Comparison of ENCODE assay signal across 9 cellular contexts in the genomic region with DNA sequence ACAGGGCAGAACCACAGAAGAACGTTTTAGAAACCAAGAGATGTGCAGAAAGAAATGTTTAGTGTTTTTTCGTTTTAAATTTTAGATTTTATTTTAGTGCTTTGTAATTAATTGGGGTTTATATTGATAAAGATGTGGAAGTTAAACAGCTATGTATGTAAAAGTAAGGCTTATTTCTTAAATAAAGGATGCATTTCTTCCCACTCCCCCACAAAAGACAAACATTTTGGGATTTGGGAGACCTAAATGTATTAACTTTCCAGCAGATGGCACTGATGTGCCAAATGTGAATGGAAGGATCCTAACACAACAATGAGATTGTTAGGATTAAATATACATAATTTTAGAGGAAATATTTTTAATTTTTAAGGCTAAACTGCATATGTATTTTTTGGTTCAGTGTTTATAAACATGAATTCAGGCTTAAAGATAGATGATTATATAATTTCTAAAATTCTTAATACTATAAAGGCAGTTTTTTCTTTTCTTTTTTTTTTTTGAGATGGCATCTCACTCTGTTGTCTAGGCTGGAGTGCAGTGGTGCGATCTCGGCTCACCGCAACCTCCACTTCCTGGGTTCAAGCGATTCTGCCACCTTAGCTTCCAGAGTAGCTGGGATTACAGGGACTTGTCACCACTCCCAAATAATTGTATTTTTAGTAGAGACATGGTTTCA. TPM values are rescaled to one million over a fixed set of nuclear protein-coding genes. Genes with fewer than 3 reads are reported as not detected.
DNase-seq lines count a peak whose midpoint lies in the region; ATAC-seq, FAIRE-seq and TF ChIP-seq lines count a peak whose summit lies in the region.
"Had no signal": no experiment of that assay in that cellular context is flagged by ENCODE, and none has a peak within 500 bp of the region (broad histone marks: within the 10 kb centered on the region; RNA-seq: fewer than 3 reads in every experiment).

No MANE protein-coding gene starts in this region.

- TF ChIP-seq RAD21 in neural cell (conservative IDR thresholded peaks at IDR 0.05), result peak; percentile 88

- H3K9ac ChIP-seq in neural cell (ENCODE audit: low read length), result no peak overlapping the region

- no peak overlapping the region for H3K27ac ChIP-seq in neural cell (ENCODE audit: low read length)

- TF ChIP-seq CTCF in bronchial epithelial cell (IDR thresholded peaks at IDR 0.05; ENCODE audit: insufficient read depth, low read length, severe bottlenecking) (peak; percentile 29), neural cell (IDR thresholded peaks at IDR 0.05; ENCODE audit: poor library complexity, severe bottlenecking) (peak; percentile 84)

- DNase-seq in GM04504 (ENCODE audit: low read depth) (peak; percentile 13), NCI-H1092 treated with DMSO at 0.1 percent for 48 hours (lab: John Stamatoyannopoulos, UW) (peak; percentile 54), bronchial epithelial cell (ENCODE audit: low read depth) (peak; percentile 52)
- DNase-seq in activated naive CD4-positive, alpha-beta T cell treated with anti-CD3 and anti-CD28 coated beads, Interleukin-2, amount 50 U/mL, for 72 hours (ENCODE audit: low spot score in 2 of 2), result no peak

- no peak for FAIRE-seq in bronchial epithelial cell (lab: Jason Lieb, UNC)

- no peak overlapping the region for H3K27ac Mint-ChIP-seq in activated naive CD4-positive, alpha-beta T cell treated with anti-CD3 and anti-CD28 coated beads, Interleukin-2, amount 50 U/mL, for 72 hours

- peaks cover 5% of the 10 kb centered on the region for H3K79me2 ChIP-seq in neural cell (replicated peaks; ENCODE audit: insufficient read depth, low read length)

- TF ChIP-seq EP300 in neural cell (conservative IDR thresholded peaks at IDR 0.05; ENCODE audit: poor library complexity, severe bottlenecking), result no peak

- no peaks in the 10 kb centered on the region for H3K27me3 ChIP-seq in bronchial epithelial cell (ENCODE audit: control insufficient read depth, insufficient read depth, low read length)
- no peaks in the 10 kb centered on the region for H3K27me3 ChIP-seq in neural cell (ENCODE audit: insufficient read depth, low read depth, low read length)

- H3K9me2 ChIP-seq in neural cell (ENCODE audit: insufficient read depth, low read length), result no peaks in the 10 kb centered on the region

- H3K36me3 Mint-ChIP-seq in activated naive CD4-positive, alpha-beta T cell treated with anti-CD3 and anti-CD28 coated beads, Interleukin-2, amount 50 U/mL, for 72 hours, result peaks cover 0 to 26% of the 10 kb centered on the region in 2 donors

- no peaks in the 10 kb centered on the region for H3F3A ChIP-seq in neural cell (ENCODE audit: insufficient read depth, low read length, poor library complexity, severe bottlenecking)

- ATAC-seq in HG02840 (IDR thresholded peaks at IDR 0.05; ENCODE audit: low FRiP score, unreplicated experiment), result no peak
- no peak for ATAC-seq in GM18520 (IDR thresholded peaks at IDR 0.05; ENCODE audit: unreplicated experiment)
- no peak for ATAC-seq in HG03469 (IDR thresholded peaks at IDR 0.05; ENCODE audit: unreplicated experiment)
- no peak for ATAC-seq in activated naive CD4-positive, alpha-beta T cell treated with anti-CD3 and anti-CD28 coated beads, Interleukin-2, amount 50 U/mL, for 72 hours

- H3K36me3 ChIP-seq in bronchial epithelial cell (ENCODE audit: control insufficient read depth, insufficient read depth, low read length) (peaks cover 1% of the 10 kb centered on the region), neural cell (ENCODE audit: insufficient read depth, low read length) (no peaks in the 10 kb centered on the region)

- no peaks in the 10 kb centered on the region for H3K9me3 ChIP-seq in neural cell (ENCODE audit: low read length)

- H3K4me3 ChIP-seq in bronchial epithelial cell (ENCODE audit: low read depth, low read length) (no peak overlapping the region), neural cell (ENCODE audit: low read length) (no peak overlapping the region)

- no peaks in the 10 kb centered on the region for H3K9me3 Mint-ChIP-seq in activated naive CD4-positive, alpha-beta T cell treated with anti-CD3 and anti-CD28 coated beads, Interleukin-2, amount 50 U/mL, for 72 hours

- H3K4me2 ChIP-seq in neural cell (ENCODE audit: low read length), result no peak overlapping the region

- H2AFZ ChIP-seq in neural cell (ENCODE audit: low read depth, low read length), result no peak overlapping the region

- no peaks in the 10 kb centered on the region for H4K20me1 ChIP-seq in neural cell (ENCODE audit: insufficient read depth)

TF ChIP-seq in neural cell, 6 proteins besides CTCF, POLR2A, EP300 and RAD21:
- TF ChIP-seq MXI1 (conservative IDR thresholded peaks at IDR 0.05; ENCODE audit: poor library complexity, severe bottlenecking) (no peak), EZH2 (IDR thresholded peaks at IDR 0.05; ENCODE audit: borderline replicate concordance, insufficient read depth, low read length, poor library complexity, severe bottlenecking) (no peak), TAF1 (IDR thresholded peaks at IDR 0.05; ENCODE audit: low read depth) (no peak), POLR2AphosphoS5 (IDR thresholded peaks at IDR 0.05) (no peak), SMC3 (conservative IDR thresholded peaks at IDR 0.05; ENCODE audit: poor library complexity) (peak; percentile 93)
- TF ChIP-seq, protein P1, sequence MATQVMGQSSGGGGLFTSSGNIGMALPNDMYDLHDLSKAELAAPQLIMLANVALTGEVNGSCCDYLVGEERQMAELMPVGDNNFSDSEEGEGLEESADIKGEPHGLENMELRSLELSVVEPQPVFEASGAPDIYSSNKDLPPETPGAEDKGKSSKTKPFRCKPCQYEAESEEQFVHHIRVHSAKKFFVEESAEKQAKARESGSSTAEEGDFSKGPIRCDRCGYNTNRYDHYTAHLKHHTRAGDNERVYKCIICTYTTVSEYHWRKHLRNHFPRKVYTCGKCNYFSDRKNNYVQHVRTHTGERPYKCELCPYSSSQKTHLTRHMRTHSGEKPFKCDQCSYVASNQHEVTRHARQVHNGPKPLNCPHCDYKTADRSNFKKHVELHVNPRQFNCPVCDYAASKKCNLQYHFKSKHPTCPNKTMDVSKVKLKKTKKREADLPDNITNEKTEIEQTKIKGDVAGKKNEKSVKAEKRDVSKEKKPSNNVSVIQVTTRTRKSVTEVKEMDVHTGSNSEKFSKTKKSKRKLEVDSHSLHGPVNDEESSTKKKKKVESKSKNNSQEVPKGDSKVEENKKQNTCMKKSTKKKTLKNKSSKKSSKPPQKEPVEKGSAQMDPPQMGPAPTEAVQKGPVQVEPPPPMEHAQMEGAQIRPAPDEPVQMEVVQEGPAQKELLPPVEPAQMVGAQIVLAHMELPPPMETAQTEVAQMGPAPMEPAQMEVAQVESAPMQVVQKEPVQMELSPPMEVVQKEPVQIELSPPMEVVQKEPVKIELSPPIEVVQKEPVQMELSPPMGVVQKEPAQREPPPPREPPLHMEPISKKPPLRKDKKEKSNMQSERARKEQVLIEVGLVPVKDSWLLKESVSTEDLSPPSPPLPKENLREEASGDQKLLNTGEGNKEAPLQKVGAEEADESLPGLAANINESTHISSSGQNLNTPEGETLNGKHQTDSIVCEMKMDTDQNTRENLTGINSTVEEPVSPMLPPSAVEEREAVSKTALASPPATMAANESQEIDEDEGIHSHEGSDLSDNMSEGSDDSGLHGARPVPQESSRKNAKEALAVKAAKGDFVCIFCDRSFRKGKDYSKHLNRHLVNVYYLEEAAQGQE (IDR thresholded peaks at IDR 0.05; ENCODE audit: borderline replicate concordance), result no peak

RNA-seq across cellular contexts. Expression of a gene that starts 12.0 kb away (rescaled TPM):
- total RNA-seq in bronchial epithelial cell, result 47.4 and 83.5 TPM in 2 replicates
- polyA plus RNA-seq in neural cell, result 350 and 512 TPM in 2 replicates
- polyA minus RNA-seq in neural cell, result 156 and 175 TPM in 2 replicates
- 10 to 100 TPM; 52.0 to 62.1 TPM for total RNA-seq in activated naive CD4-positive, alpha-beta T cell treated with anti-CD3 and anti-CD28 coated beads, Interleukin-2, amount 50 U/mL, for 72 hours

RNA-seq across cellular contexts. Expression of a gene that starts 46.1 kb away (rescaled TPM):
- total RNA-seq in bronchial epithelial cell, result 6.9 and 8.7 TPM in 2 replicates
- 0.12 TPM in 1 of 2 replicates, not detected in the other for polyA plus RNA-seq in neural cell
- not detected in 2 replicates for polyA minus RNA-seq in neural cell
- not detected for total RNA-seq in activated naive CD4-positive, alpha-beta T cell treated with anti-CD3 and anti-CD28 coated beads, Interleukin-2, amount 50 U/mL, for 72 hours
- total RNA-seq: T-helper 2 cell treated with Interferon-gamma antibody and Interleukin-4, amounts not matched to agents 100 ng/mL and 5 ng/mL, for 36 hours had no signal

Comparison
In these comparisons a context has a peak if more than half of its experiments do, and no peak if none do; other contexts are left out.
1. DNase-seq: peak in GM04504 (single experiment), NCI-H1092 treated with DMSO at 0.1 percent for 48 hours (single experiment) and bronchial epithelial cell (single experiment); none in activated naive CD4-positive, alpha-beta T cell treated with anti-CD3 and anti-CD28 coated beads, Interleukin-2, amount 50 U/mL, for 72 hours (0 of 2).